In genomic region chr11:12071574-12071973, GRCh38 we compare ENCODE assay signal across 1 cellular context.
TF ChIP-seq lines count a peak whose summit lies in the region.

No MANE protein-coding gene starts in this region.

TF ChIP-seq in liver, 16 proteins besides CTCF, POLR2A, EP300 and RAD21 (continued from another document):
- TF ChIP-seq SP1 (IDR thresholded peaks at IDR 0.05) (peak; percentile 64), ATF3 (IDR thresholded peaks at IDR 0.05) (no peak), FOXA2 (IDR thresholded peaks at IDR 0.05) (peak; percentile 75), GABPA (IDR thresholded peaks at IDR 0.05 in 1 of 2, conservative IDR thresholded peaks at IDR 0.05 in 1 of 2) (no peak)
